ENCODE assay signal across 19 cellular contexts in genomic region chr3:60104045-60104444, GRCh38.
"Had no signal": no experiment of that assay in that cellular context is flagged by ENCODE, and none has a peak within 500 bp of the region (broad histone marks: within the 10 kb centered on the region; RNA-seq: fewer than 3 reads in every experiment).

No MANE protein-coding gene starts in this region.

- H3K27ac ChIP-seq: esophagus squamous epithelium, heart right ventricle, parathyroid adenoma, testis had no signal

- H3K27ac Mint-ChIP-seq: type B pancreatic cell had no signal

- ATAC-seq: activated CD4-positive, CD25-positive, alpha-beta regulatory T cell treated with anti-CD3 and anti-CD28 coated beads, Interleukin-2, amount 50 U/mL, for 24 hours; heart right ventricle; sciatic nerve had no signal

- H3K27me3 ChIP-seq: esophagus squamous epithelium, heart right ventricle, testis had no signal

- H3K9me2 ChIP-seq: SK-N-SH had no signal

- H3K4me2 ChIP-seq: SK-N-SH, smooth muscle cell had no signal

- H3K9me3 ChIP-seq: esophagus squamous epithelium, heart right ventricle, mucosa of descending colon, SK-N-SH, testis had no signal

- H3K9me3 Mint-ChIP-seq: type B pancreatic cell had no signal

- H3K36me3 Mint-ChIP-seq: naive B cell, type B pancreatic cell had no signal

- H3K9ac ChIP-seq: parathyroid adenoma, SK-N-SH had no signal

- H3K4me3 ChIP-seq: esophagus squamous epithelium, heart right ventricle, mucosa of descending colon, smooth muscle cell, testis had no signal

- H3K4me3 Mint-ChIP-seq: naive B cell, type B pancreatic cell had no signal

- H3K4me1 ChIP-seq: esophagus squamous epithelium, heart right ventricle, testis had no signal

- H3K36me3 ChIP-seq: esophagus squamous epithelium, heart right ventricle had no signal

- H2AFZ ChIP-seq: parathyroid adenoma had no signal

- H3K79me2 ChIP-seq: parathyroid adenoma had no signal

- DNase-seq: activated CD8-positive, alpha-beta memory T cell treated with anti-CD3 and anti-CD28 coated beads for 24 hours; activated CD8-positive, alpha-beta memory T cell treated with anti-CD3 and anti-CD28 coated beads, Interleukin-2, amount 50 U/mL, for 48 hours; activated gamma-delta T cell treated with Interleukin-2 at 50 U/mL for 16 hours; amniotic stem cell; dermis blood vessel endothelial cell; effector memory CD4-positive, alpha-beta T cell; esophagus squamous epithelium; heart right ventricle; mesenchymal stem cell; mucosa of descending colon; naive B cell; SK-N-SH; stimulated activated CD4-positive, alpha-beta T cell treated with anti-CD3 and anti-CD28 coated beads, Interleukin-4, amount 100 ng/mL, for 1 hour; testis had no signal
